Comparison of ENCODE assay signal across 27 cellular contexts in genomic region chr1:235284231-235284630, GRCh38.
"Had no signal": no experiment of that assay in that cellular context is flagged by ENCODE, and none has a peak within 500 bp of the region (broad histone marks: within the 10 kb centered on the region; RNA-seq: fewer than 3 reads in every experiment).

No MANE protein-coding gene starts in this region.

- H3K27me3 ChIP-seq: pancreas, stomach, testis, thyroid gland, transverse colon, upper lobe of right lung had no signal

- H3K36me3 ChIP-seq: left ventricle myocardium inferior, pancreas, prostate gland, stomach, thyroid gland, transverse colon, upper lobe of right lung had no signal

- ATAC-seq: pancreas; sciatic nerve; stimulated activated naive B cell treated with anti-CD40 and anti-IgM and Interleukin-4, amounts not matched to agents 10 μg/mL and 1 μg/mL and 100 μg/mL, for 72 hours; stimulated activated naive CD8-positive, alpha-beta T cell treated with anti-CD3 and anti-CD28 coated beads, Interleukin-15, Interleukin-2, amounts not matched to agents 100 U/mL and 50 U/mL, for 24 hours; upper lobe of right lung had no signal

- H3K4me1 ChIP-seq: prostate gland had no signal

- FAIRE-seq: islet of Langerhans, kidney, pancreas, urothelium cell line had no signal

- H3K27ac ChIP-seq: left ventricle myocardium inferior, pancreas, prostate gland, skin epidermis, stomach, testis, thyroid gland, transverse colon, upper lobe of right lung had no signal

- H3K9me3 ChIP-seq: left ventricle myocardium inferior, pancreas, prostate gland, stomach, testis, thyroid gland, transverse colon, upper lobe of right lung had no signal

- DNase-seq: hippocampal formation; kidney; left ventricle myocardium inferior; mesendoderm; naive B cell; nucleus accumbens; pancreas; posterior cingulate gyrus; retina; right cardiac atrium; stimulated activated CD4-positive, alpha-beta T cell treated with anti-CD3 and anti-CD28 coated beads, Interleukin-12 subunit alpha, Interleukin-12 subunit beta, amount 100 ng/mL, for 4 hours; stimulated activated CD4-positive, alpha-beta T cell treated with anti-CD3 and anti-CD28 coated beads, Interleukin-15, amount 100 ng/mL, for 24 hours; stimulated activated CD4-positive, alpha-beta T cell treated with anti-CD3 and anti-CD28 coated beads, Interleukin-2, amount 100 ng/mL, for 24 hours; stimulated activated CD4-positive, alpha-beta T cell treated with anti-CD3 and anti-CD28 coated beads, Interleukin-4, amount 100 ng/mL, for 1 hour; stimulated activated naive B cell treated with anti-CD40 and anti-IgM and Interleukin-4, amounts not matched to agents 10 μg/mL and 1 μg/mL and 100 μg/mL, for 72 hours; stimulated activated naive CD8-positive, alpha-beta T cell treated with anti-CD3 and anti-CD28 coated beads, Interleukin-15, Interleukin-2, amounts not matched to agents 100 U/mL and 50 U/mL, for 24 hours; stomach; testis; thyroid gland; transverse colon; upper lobe of right lung had no signal

- H3K4me3 ChIP-seq: left ventricle myocardium inferior, lung, pancreas, prostate gland, skin epidermis, stomach, testis, thyroid gland, transverse colon, upper lobe of right lung had no signal
